In genomic region chr17:21663614-21664474, GRCh38 we compare ENCODE assay signal across 12 cellular contexts. TPM values are rescaled to one million over a fixed set of nuclear protein-coding genes. Genes with fewer than 3 reads are reported as not detected.
DNase-seq lines count a peak whose midpoint lies in the region; ATAC-seq and TF ChIP-seq lines count a peak whose summit lies in the region.
"Not testable (repeated sequence)": the region's sequence is repeated elsewhere in the genome, so short reads cannot be mapped to it uniquely, and the experiment has no call there.
"Had no signal": no experiment of that assay in that cellular context is flagged by ENCODE, and none has a peak within 500 bp of the region (broad histone marks: within the 10 kb centered on the region; RNA-seq: fewer than 3 reads in every experiment).

No MANE protein-coding gene starts in this region.

- not testable (repeated sequence) for H3K4me3 ChIP-seq in right atrium auricular region, lower lobe of right lung

- H3K27me3 ChIP-seq in right atrium auricular region; lower lobe of right lung (ENCODE audit: low read depth): not testable (repeated sequence)

- H3K4me3 Mint-ChIP-seq in endothelial cell (ENCODE audit: unreplicated experiment), result peak overlapping the region; percentile 0
- not testable (repeated sequence) for H3K4me3 Mint-ChIP-seq in natural killer cell treated with Interleukin-12 subunit alpha and Interleukin-12 subunit beta and Interleukin-15 and Interleukin-18, amount 100 ng/mL, for 72 hours; stimulated activated effector memory CD8-positive, alpha-beta T cell treated with anti-CD3 and anti-CD28 coated beads, Interleukin-12 subunit alpha, Interleukin-12 subunit beta, amount 100 ng/mL, for 72 hours

- intact Hi-C loops in lower lobe of right lung (cut with DNase I), result not testable (repeated sequence)

- ATAC-seq in lower lobe of right lung, result peak; percentile 43 to 62
- ATAC-seq in natural killer cell treated with Interleukin-12 subunit alpha and Interleukin-12 subunit beta and Interleukin-15 and Interleukin-18, amount 100 ng/mL, for 72 hours, result peak; percentile 62 to 63
- ATAC-seq in stimulated activated effector memory CD8-positive, alpha-beta T cell treated with anti-CD3 and anti-CD28 coated beads, Interleukin-12 subunit alpha, Interleukin-12 subunit beta, amount 100 ng/mL, for 72 hours, result peak; percentile 59

- not testable (repeated sequence) for H3K4me1 Mint-ChIP-seq in endothelial cell (ENCODE audit: unreplicated experiment); natural killer cell treated with Interleukin-12 subunit alpha and Interleukin-12 subunit beta and Interleukin-15 and Interleukin-18, amount 100 ng/mL, for 72 hours (ENCODE audit: low read depth in 2 of 2); stimulated activated effector memory CD8-positive, alpha-beta T cell treated with anti-CD3 and anti-CD28 coated beads, Interleukin-12 subunit alpha, Interleukin-12 subunit beta, amount 100 ng/mL, for 72 hours

- not testable (repeated sequence) for H3K27ac ChIP-seq in right atrium auricular region, lower lobe of right lung

- H3K36me3 ChIP-seq in right atrium auricular region, lower lobe of right lung: not testable (repeated sequence)

- DNase-seq in activated CD8-positive, alpha-beta memory T cell treated with anti-CD3 and anti-CD28 coated beads for 24 hours, result peak; percentile 51
- not testable (repeated sequence) for DNase-seq in endothelial cell (ENCODE audit: low spot score); lower lobe of right lung; natural killer cell treated with Interleukin-12 subunit alpha and Interleukin-12 subunit beta and Interleukin-15 and Interleukin-18, amount 100 ng/mL, for 72 hours (ENCODE audit: low spot score)
- peak; percentile 44 for DNase-seq in right atrium auricular region (ENCODE audit: low spot score)
- DNase-seq in stimulated activated effector memory CD8-positive, alpha-beta T cell treated with anti-CD3 and anti-CD28 coated beads, Interleukin-12 subunit alpha, Interleukin-12 subunit beta, amount 100 ng/mL, for 72 hours (ENCODE audit: low spot score in 2 of 2), result peak in 1 of 2 donors; percentile 17
- peak; percentile 34 for DNase-seq in ureter (ENCODE audit: low spot score)

- H3K9me3 ChIP-seq in right atrium auricular region, lower lobe of right lung: not testable (repeated sequence)

- H3K27me3 Mint-ChIP-seq in endothelial cell (ENCODE audit: unreplicated experiment), result peaks cover 15% of the 10 kb centered on the region
- H3K27me3 Mint-ChIP-seq in natural killer cell treated with Interleukin-12 subunit alpha and Interleukin-12 subunit beta and Interleukin-15 and Interleukin-18, amount 100 ng/mL, for 72 hours, result not testable (repeated sequence)

- H3K27ac Mint-ChIP-seq in endothelial cell (ENCODE audit: unreplicated experiment); natural killer cell treated with Interleukin-12 subunit alpha and Interleukin-12 subunit beta and Interleukin-15 and Interleukin-18, amount 100 ng/mL, for 72 hours; stimulated activated effector memory CD8-positive, alpha-beta T cell treated with anti-CD3 and anti-CD28 coated beads, Interleukin-12 subunit alpha, Interleukin-12 subunit beta, amount 100 ng/mL, for 72 hours: not testable (repeated sequence)

- TF ChIP-seq CTCF in endothelial cell (IDR thresholded peaks at IDR 0.05; ENCODE audit: unreplicated experiment); right atrium auricular region (IDR thresholded peaks at IDR 0.05); lower lobe of right lung (IDR thresholded peaks at IDR 0.05): not testable (repeated sequence)

- not testable (repeated sequence) for H3K4me1 ChIP-seq in right atrium auricular region, lower lobe of right lung

- peaks cover 14% of the 10 kb centered on the region for H3K36me3 Mint-ChIP-seq in endothelial cell (ENCODE audit: low read depth, unreplicated experiment)
- peaks cover 14% of the 10 kb centered on the region for H3K36me3 Mint-ChIP-seq in natural killer cell treated with Interleukin-12 subunit alpha and Interleukin-12 subunit beta and Interleukin-15 and Interleukin-18, amount 100 ng/mL, for 72 hours
- H3K36me3 Mint-ChIP-seq in stimulated activated effector memory CD8-positive, alpha-beta T cell treated with anti-CD3 and anti-CD28 coated beads, Interleukin-12 subunit alpha, Interleukin-12 subunit beta, amount 100 ng/mL, for 72 hours, result not testable (repeated sequence)

- H3K9me3 Mint-ChIP-seq in endothelial cell (ENCODE audit: unreplicated experiment), result peaks cover 30% of the 10 kb centered on the region
- not testable (repeated sequence) for H3K9me3 Mint-ChIP-seq in natural killer cell treated with Interleukin-12 subunit alpha and Interleukin-12 subunit beta and Interleukin-15 and Interleukin-18, amount 100 ng/mL, for 72 hours
- peaks cover 10% of the 10 kb centered on the region for H3K9me3 Mint-ChIP-seq in stimulated activated effector memory CD8-positive, alpha-beta T cell treated with anti-CD3 and anti-CD28 coated beads, Interleukin-12 subunit alpha, Interleukin-12 subunit beta, amount 100 ng/mL, for 72 hours

RNA-seq across cellular contexts. Expression of gene KCNJ18, which starts 28.5 kb away (rescaled TPM):
- total RNA-seq in endothelial cell (ENCODE audit: unreplicated experiment) (not detected), right atrium auricular region (not detected), lower lobe of right lung (not detected), ureter (not detected)
- not detected for total RNA-seq in natural killer cell treated with Interleukin-12 subunit alpha and Interleukin-12 subunit beta and Interleukin-15 and Interleukin-18, amount 100 ng/mL, for 72 hours
- total RNA-seq: CD4-positive, CD25-positive, alpha-beta regulatory T cell; CD8-positive, alpha-beta memory T cell; G401; GM12878; H7 had no signal
